ENCODE assay signal across 7 cellular contexts in the genomic region with DNA sequence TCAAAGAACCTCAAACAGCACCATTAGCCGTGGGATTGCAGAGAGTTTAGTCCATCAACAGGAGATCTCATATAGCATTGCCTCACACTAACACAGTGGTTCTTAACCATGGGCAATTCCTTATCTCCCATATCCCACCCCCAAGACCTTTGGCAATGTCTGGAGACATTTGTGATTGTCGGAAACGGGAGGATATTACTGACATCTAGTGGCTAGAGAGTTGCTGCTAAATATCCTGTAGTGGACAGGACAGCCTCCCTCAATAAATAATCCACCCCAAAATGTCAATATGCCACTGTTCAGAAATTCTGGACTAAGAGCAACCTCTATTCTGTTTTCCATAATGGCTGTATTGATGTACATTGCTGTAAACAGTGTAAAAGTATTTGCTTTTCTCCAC.
DNase-seq lines count a peak whose midpoint lies in the region; ATAC-seq and TF ChIP-seq lines count a peak whose summit lies in the region.

No MANE protein-coding gene starts in this region.

- H3K27me3 ChIP-seq in H7 (ENCODE audit: control insufficient read depth, insufficient read depth, low read length), result no peaks in the 10 kb centered on the region
- H3K27me3 ChIP-seq in SK-N-SH (ENCODE audit: insufficient read depth), result no peaks in the 10 kb centered on the region
- no peaks in the 10 kb centered on the region for H3K27me3 ChIP-seq in right cardiac atrium (ENCODE audit: control insufficient read depth, insufficient read depth)

- TF ChIP-seq RAD21 in SK-N-SH (IDR thresholded peaks at IDR 0.05; ENCODE audit: low read length), result peak; percentile 61

- H3K9me3 ChIP-seq in SK-N-SH, result no peaks in the 10 kb centered on the region; the same call in none of the 2 replicates
- H3K9me3 ChIP-seq in right cardiac atrium (ENCODE audit: control insufficient read depth, low read length), result no peaks in the 10 kb centered on the region

- 6% methylated on average over 3 of the region's 3 CpGs for WGBS in SK-N-SH (ENCODE audit: low lambda C conversion rate)
- WGBS in right cardiac atrium, result 29% methylated on average over 3 of the region's 3 CpGs

- H3K27ac Mint-ChIP-seq in T-helper 2 cell treated with Interferon-gamma antibody and Interleukin-4, amounts not matched to agents 5 μg/mL and 100 μg/mL, for 36 hours, result no peak overlapping the region
- H3K27ac Mint-ChIP-seq in activated CD4-positive, alpha-beta memory T cell treated with anti-CD3 and anti-CD28 coated beads for 36 hours, result no peak overlapping the region

- POLR2A ChIA-PET in SK-N-SH (lab: Yijun Ruan, JAX), result no interaction called here
- POLR2A ChIA-PET in activated CD4-positive, alpha-beta memory T cell treated with anti-CD3 and anti-CD28 coated beads for 36 hours (lab: Charles Lee), result no interaction called here

- no peak for TF ChIP-seq EP300 in SK-N-SH (IDR thresholded peaks at IDR 0.05; ENCODE audit: borderline replicate concordance in 1 of 2, low read depth in 1 of 2, low read length in 1 of 2)

- H3K9ac ChIP-seq in SK-N-SH, result no peak overlapping the region

- H3K4me1 ChIP-seq in SK-N-SH (ENCODE audit: control insufficient read depth in 1 of 2, insufficient read depth in 2 of 2, low read depth in 1 of 2, low read length in 1 of 2) (peaks cover 0 to 3% of the 10 kb centered on the region in 2 experiments; a peak in 1 of 4 replicates), right cardiac atrium (ENCODE audit: control insufficient read depth, insufficient read depth, low read length) (no peaks in the 10 kb centered on the region)

- H4K20me1 ChIP-seq in SK-N-SH (ENCODE audit: insufficient read depth), result no peaks in the 10 kb centered on the region

- no peaks in the 10 kb centered on the region for H3K36me3 ChIP-seq in H7 (replicated peaks; ENCODE audit: control insufficient read depth, insufficient read depth, low read length)
- H3K36me3 ChIP-seq in SK-N-SH (replicated peaks in 1 of 2; ENCODE audit: control insufficient read depth in 1 of 2, insufficient read depth in 2 of 2, low read length in 1 of 2), result no peaks in the 10 kb centered on the region

- H3K4me3 ChIP-seq in H7 (ENCODE audit: insufficient read depth, low read depth, low read length), result no peak overlapping the region
- H3K4me3 ChIP-seq in SK-N-SH (ENCODE audit: low read depth in 2 of 2, low read length in 1 of 2), result no peak overlapping the region
- H3K4me3 ChIP-seq in right cardiac atrium (ENCODE audit: low read length), result no peak overlapping the region

- no peaks in the 10 kb centered on the region for H3K79me2 ChIP-seq in SK-N-SH (ENCODE audit: insufficient read depth)

- H3F3A ChIP-seq in SK-N-SH (replicated peaks; ENCODE audit: insufficient read depth), result peaks cover 6% of the 10 kb centered on the region

- DNase-seq in H7 (peak; percentile 18), SK-N-SH (no peak), right cardiac atrium (no peak), superior temporal gyrus (ENCODE audit: extremely low spot score) (peak; percentile 79), GM13976 (ENCODE audit: low spot score) (no peak)
- no peak for DNase-seq in T-helper 2 cell treated with Interferon-gamma antibody and Interleukin-4, amounts not matched to agents 5 μg/mL and 100 μg/mL, for 36 hours (ENCODE audit: low spot score)
- DNase-seq in activated CD4-positive, alpha-beta memory T cell treated with anti-CD3 and anti-CD28 coated beads for 36 hours, result no peak

- H3K27me3 Mint-ChIP-seq in T-helper 2 cell treated with Interferon-gamma antibody and Interleukin-4, amounts not matched to agents 5 μg/mL and 100 μg/mL, for 36 hours (ENCODE audit: low read depth), result no peaks in the 10 kb centered on the region
- no peaks in the 10 kb centered on the region for H3K27me3 Mint-ChIP-seq in activated CD4-positive, alpha-beta memory T cell treated with anti-CD3 and anti-CD28 coated beads for 36 hours

- no peaks in the 10 kb centered on the region for H3K36me3 Mint-ChIP-seq in T-helper 2 cell treated with Interferon-gamma antibody and Interleukin-4, amounts not matched to agents 5 μg/mL and 100 μg/mL, for 36 hours (ENCODE audit: low read depth)
- H3K36me3 Mint-ChIP-seq in activated CD4-positive, alpha-beta memory T cell treated with anti-CD3 and anti-CD28 coated beads for 36 hours, result no peaks in the 10 kb centered on the region

- in situ Hi-C loops in GM13976 (cut with MboI; ENCODE audit: low sequenced_read_pairs, unreplicated experiment), result no loop called here

- H3K9me2 ChIP-seq in SK-N-SH, result no peaks in the 10 kb centered on the region

- TF ChIP-seq CTCF in SK-N-SH (IDR thresholded peaks at IDR 0.05), result peak; percentile 69
- no peak for TF ChIP-seq CTCF in GM13976 (IDR thresholded peaks at IDR 0.05; ENCODE audit: borderline replicate concordance, control extremely low read depth, extremely low read depth, insufficient read depth, missing control alignments)

- no peak overlapping the region for H3K4me2 ChIP-seq in SK-N-SH

- H2AFZ ChIP-seq in SK-N-SH (ENCODE audit: low read depth), result no peak overlapping the region

- no peak overlapping the region for H3K4me3 Mint-ChIP-seq in T-helper 2 cell treated with Interferon-gamma antibody and Interleukin-4, amounts not matched to agents 5 μg/mL and 100 μg/mL, for 36 hours
- no peak overlapping the region for H3K4me3 Mint-ChIP-seq in activated CD4-positive, alpha-beta memory T cell treated with anti-CD3 and anti-CD28 coated beads for 36 hours

- H3K4me1 Mint-ChIP-seq in T-helper 2 cell treated with Interferon-gamma antibody and Interleukin-4, amounts not matched to agents 5 μg/mL and 100 μg/mL, for 36 hours (ENCODE audit: low read depth), result no peaks in the 10 kb centered on the region
- no peaks in the 10 kb centered on the region for H3K4me1 Mint-ChIP-seq in activated CD4-positive, alpha-beta memory T cell treated with anti-CD3 and anti-CD28 coated beads for 36 hours (ENCODE audit: low read depth)

- intact Hi-C loops in right cardiac atrium (cut with DNase I), result loop anchor here in 3 of 4 donors (2.0 to 10.0 kb wide), 4 partner anchors 196 to 238 kb away; no protein-coding TSS in a partner anchor
- intact Hi-C loops in activated CD4-positive, alpha-beta memory T cell treated with anti-CD3 and anti-CD28 coated beads for 36 hours (cut with micrococcal nuclease), result no loop called here

- CTCF ChIA-PET in SK-N-SH (lab: Yijun Ruan, JAX), result no interaction called here
- CTCF ChIA-PET in activated CD4-positive, alpha-beta memory T cell treated with anti-CD3 and anti-CD28 coated beads for 36 hours (lab: Charles Lee), result no interaction called here

- no peak overlapping the region for H3K27ac ChIP-seq in SK-N-SH (ENCODE audit: low read depth in 2 of 2, low read length in 1 of 2)
- no peak overlapping the region for H3K27ac ChIP-seq in right cardiac atrium (ENCODE audit: low read length)

- no peaks in the 10 kb centered on the region for H3K9me3 Mint-ChIP-seq in T-helper 2 cell treated with Interferon-gamma antibody and Interleukin-4, amounts not matched to agents 5 μg/mL and 100 μg/mL, for 36 hours
- H3K9me3 Mint-ChIP-seq in activated CD4-positive, alpha-beta memory T cell treated with anti-CD3 and anti-CD28 coated beads for 36 hours, result no peaks in the 10 kb centered on the region

- peak; percentile 63 to 76 for ATAC-seq in right cardiac atrium

TF ChIP-seq in SK-N-SH, 30 proteins besides CTCF, POLR2A, EP300 and RAD21:
- TF ChIP-seq SMC3 (IDR thresholded peaks at IDR 0.05; ENCODE audit: low read depth, low read length), result peak; percentile 71
- no peak for TF ChIP-seq CHD2 (IDR thresholded peaks at IDR 0.05; ENCODE audit: low read length, partially characterized antibody)
- no peak for TF ChIP-seq TEAD4 (IDR thresholded peaks at IDR 0.05; ENCODE audit: borderline replicate concordance, insufficient read depth)
- TF ChIP-seq RXRA (IDR thresholded peaks at IDR 0.05; ENCODE audit: borderline replicate concordance, low read depth), result no peak
- TF ChIP-seq FOXJ3 (CRISPR knock-in tag; IDR thresholded peaks at IDR 0.05), result no peak
- TF ChIP-seq, protein P1, sequence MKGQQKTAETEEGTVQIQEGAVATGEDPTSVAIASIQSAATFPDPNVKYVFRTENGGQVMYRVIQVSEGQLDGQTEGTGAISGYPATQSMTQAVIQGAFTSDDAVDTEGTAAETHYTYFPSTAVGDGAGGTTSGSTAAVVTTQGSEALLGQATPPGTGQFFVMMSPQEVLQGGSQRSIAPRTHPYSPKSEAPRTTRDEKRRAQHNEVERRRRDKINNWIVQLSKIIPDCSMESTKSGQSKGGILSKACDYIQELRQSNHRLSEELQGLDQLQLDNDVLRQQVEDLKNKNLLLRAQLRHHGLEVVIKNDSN (IDR thresholded peaks at IDR 0.05; ENCODE audit: borderline replicate concordance, low read depth), result no peak

Comparison
In these comparisons a context has a peak if more than half of its experiments do, and no peak if none do; other contexts are left out.
1. DNase-seq: peak in H7 (single experiment) and superior temporal gyrus (single experiment); none in SK-N-SH (single experiment), right cardiac atrium (0 of 3), T-helper 2 cell treated with Interferon-gamma antibody and Interleukin-4, amounts not matched to agents 5 μg/mL and 100 μg/mL, for 36 hours (single experiment), GM13976 (single experiment) and activated CD4-positive, alpha-beta memory T cell treated with anti-CD3 and anti-CD28 coated beads for 36 hours (single experiment).